Comparison of ENCODE assay signal across 13 cellular contexts in the genomic region with DNA sequence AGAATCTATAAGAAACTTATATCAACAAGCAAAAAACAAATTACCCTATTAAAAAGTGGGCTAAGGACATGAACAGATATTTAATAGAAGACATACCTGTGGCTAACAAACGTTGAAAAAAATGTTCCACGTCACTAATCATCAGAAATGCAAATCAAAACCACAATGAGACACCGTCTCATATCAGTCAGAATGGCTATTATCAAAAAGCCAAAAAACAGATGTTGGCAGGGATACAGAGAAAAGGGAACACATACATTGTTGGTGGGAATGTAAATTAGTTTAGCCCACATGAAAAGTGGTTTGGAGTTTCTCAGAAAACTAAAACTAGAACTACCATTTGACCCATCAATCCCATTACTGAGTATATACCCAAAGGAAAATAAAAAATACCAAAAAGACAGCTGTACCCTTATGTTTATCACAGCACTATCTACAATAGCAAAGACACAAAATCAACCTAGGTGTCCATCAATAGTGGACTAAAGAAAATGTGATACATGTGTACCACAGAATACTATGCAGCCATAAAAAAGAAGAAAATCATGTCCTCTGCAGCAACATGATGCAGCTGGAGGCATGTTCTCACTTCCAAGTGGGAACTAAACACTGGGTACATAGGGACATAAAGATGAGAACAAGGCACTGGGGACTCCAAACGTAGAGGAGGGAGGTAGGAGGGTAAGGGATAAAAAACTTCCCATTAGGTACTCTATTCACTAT.
DNase-seq lines count a peak whose midpoint lies in the region; ATAC-seq lines count a peak whose summit lies in the region.
"Had no signal": no experiment of that assay in that cellular context is flagged by ENCODE, and none has a peak within 500 bp of the region (broad histone marks: within the 10 kb centered on the region; RNA-seq: fewer than 3 reads in every experiment).

No MANE protein-coding gene starts in this region.

- H3K4me1 Mint-ChIP-seq in IgD-negative memory B cell: peaks cover 34 to 52% (median 34%) of the 10 kb centered on the region in 3 donors

- intact Hi-C loops in posterior vena cava (cut with DNase I): no loop called here

- DNase-seq in kidney tubule cell (ENCODE audit: low spot score) (peak; percentile 24), foreskin melanocyte (no peak), NCI-H2081 (lab: John Stamatoyannopoulos, UW) (no peak), posterior vena cava (ENCODE audit: low spot score) (no peak)
- DNase-seq: GM23248, hippocampal formation, NCI-H146, NCI-H774, SJCRH30 had no signal

- H3K4me3 Mint-ChIP-seq in IgD-negative memory B cell: no peak overlapping the region
- H3K4me3 Mint-ChIP-seq: activated naive CD8-positive, alpha-beta T cell had no signal

- peaks cover 2% of the 10 kb centered on the region for H3K36me3 Mint-ChIP-seq in IgD-negative memory B cell

- ATAC-seq in GM18867 (IDR thresholded peaks at IDR 0.05; ENCODE audit: unreplicated experiment) (peak; percentile 58), HG02870 (IDR thresholded peaks at IDR 0.05; ENCODE audit: unreplicated experiment) (peak; percentile 48)

- H3K27me3 Mint-ChIP-seq in IgD-negative memory B cell: no peaks in the 10 kb centered on the region
- H3K27me3 Mint-ChIP-seq: activated naive CD8-positive, alpha-beta T cell had no signal

- H3K9me3 Mint-ChIP-seq in IgD-negative memory B cell: peaks cover 0 to 1% (median 0%) of the 10 kb centered on the region in 3 donors

- H3K27ac Mint-ChIP-seq in IgD-negative memory B cell: peak overlapping the region in 2 of 3 donors; percentile 5 to 73
- H3K27ac Mint-ChIP-seq: activated naive CD8-positive, alpha-beta T cell had no signal
